21 cellular contexts compared by ENCODE assay signal in the genomic region with DNA sequence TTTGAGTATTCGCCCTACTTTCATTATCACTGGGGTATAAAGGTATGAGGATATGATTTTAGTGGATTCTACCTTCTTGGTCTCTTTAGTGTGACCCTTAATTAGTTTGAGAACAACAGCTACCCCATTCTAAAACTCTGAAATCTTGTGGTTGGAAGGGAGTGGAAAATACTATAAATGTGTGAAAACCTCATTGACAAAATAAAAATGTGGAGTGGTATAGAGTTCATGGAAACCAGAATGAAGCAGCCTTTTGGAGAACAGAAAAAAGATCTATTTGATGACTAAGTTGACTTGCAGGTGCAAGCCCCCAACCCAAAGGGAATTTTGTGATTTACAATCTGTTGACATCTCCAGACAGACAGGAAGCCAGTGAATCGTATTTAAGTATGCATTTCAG.
DNase-seq lines count a peak whose midpoint lies in the region; FAIRE-seq and TF ChIP-seq lines count a peak whose summit lies in the region.
"Had no signal": no experiment of that assay in that cellular context is flagged by ENCODE, and none has a peak within 500 bp of the region (broad histone marks: within the 10 kb centered on the region; RNA-seq: fewer than 3 reads in every experiment).

No MANE protein-coding gene starts in this region.

- TF ChIP-seq CTCF in A673 (conservative IDR thresholded peaks at IDR 0.05; ENCODE audit: low read depth, low read length) (no peak), nephron progenitor cell (IDR thresholded peaks at IDR 0.05) (no peak)

- H3K4me3 Mint-ChIP-seq in activated naive CD8-positive, alpha-beta T cell treated with anti-CD3 and anti-CD28 coated beads for 36 hours, result no peak overlapping the region
- peak overlapping the region; percentile 7 for H3K4me3 Mint-ChIP-seq in nephron progenitor cell
- H3K4me3 Mint-ChIP-seq: CD4-positive, alpha-beta T cell; IgD-negative memory B cell had no signal

- CTCF ChIA-PET in A673 (lab: Charles Lee), result no interaction called here

- no peaks in the 10 kb centered on the region for H3K27me3 ChIP-seq in A673 (replicated peaks; ENCODE audit: insufficient read depth, low read depth, low read length, poor library complexity)
- H3K27me3 ChIP-seq: BE2C had no signal

- peaks cover 16% of the 10 kb centered on the region for H3K27me3 Mint-ChIP-seq in activated naive CD8-positive, alpha-beta T cell treated with anti-CD3 and anti-CD28 coated beads for 36 hours
- H3K27me3 Mint-ChIP-seq in nephron progenitor cell (ENCODE audit: low read depth, poor library complexity), result peaks cover 15% of the 10 kb centered on the region

- no peaks in the 10 kb centered on the region for H3K36me3 ChIP-seq in A673 (ENCODE audit: insufficient read depth, low read length, poor library complexity, severe bottlenecking)
- H3K36me3 ChIP-seq: BE2C had no signal

- H3K9me3 Mint-ChIP-seq in activated naive CD8-positive, alpha-beta T cell treated with anti-CD3 and anti-CD28 coated beads for 36 hours, result no peaks in the 10 kb centered on the region
- H3K9me3 Mint-ChIP-seq in nephron progenitor cell, result peaks cover 19% of the 10 kb centered on the region
- H3K9me3 Mint-ChIP-seq: CD4-positive, alpha-beta T cell had no signal

- no peak for FAIRE-seq in GM12891 (lab: Jason Lieb, UNC)
- FAIRE-seq: HTR-8/SVneo had no signal

- no peak for TF ChIP-seq POLR2A in GM12891 (IDR thresholded peaks at IDR 0.05; ENCODE audit: low read depth, low read length)

- intact Hi-C loops in A673 (cut with micrococcal nuclease; ENCODE audit: unreplicated experiment), result no loop called here

- H3K36me3 Mint-ChIP-seq in activated naive CD8-positive, alpha-beta T cell treated with anti-CD3 and anti-CD28 coated beads for 36 hours, result no peaks in the 10 kb centered on the region
- H3K36me3 Mint-ChIP-seq in nephron progenitor cell (ENCODE audit: low read depth), result peaks cover 15% of the 10 kb centered on the region
- H3K36me3 Mint-ChIP-seq: IgD-negative memory B cell had no signal

- H3K4me3 ChIP-seq in A673 (ENCODE audit: low read depth, low read length, poor library complexity, severe bottlenecking), result no peak overlapping the region
- H3K4me3 ChIP-seq: GM23248 had no signal

- DNase-seq in NCI-H1417 (lab: John Stamatoyannopoulos, UW) (peak in 2 of 3 experiments; percentile 9 to 50), NCI-H1417 treated with DMSO at 0.1 percent for 48 hours (lab: John Stamatoyannopoulos, UW) (no peak), A673 (ENCODE audit: low spot score) (peak; percentile 6), nephron progenitor cell (peak; percentile 14), GM12891 (ENCODE audit: insufficient read length, low spot score) (no peak), activated gamma-delta T cell treated with Interleukin-2 at 50 U/mL for 16 hours (no peak), OCI-M1 (lab: John Stamatoyannopoulos, UW) (no peak)
- DNase-seq in activated naive CD8-positive, alpha-beta T cell treated with anti-CD3 and anti-CD28 coated beads for 36 hours, result peak; percentile 5
- DNase-seq: BE2C; Calu3; CD4-positive, alpha-beta T cell; DMS53; GM23248; HCEC 1CT; NCI-H2029; NCI-H510A treated with DMSO at 0.1 percent for 48 hours; SIG-M5 had no signal

- H3K27ac ChIP-seq in A673 (ENCODE audit: low read depth, low read length, poor library complexity, severe bottlenecking), result no peak overlapping the region
- H3K27ac ChIP-seq: 22Rv1, GM23248, HL-60 had no signal

- no peaks in the 10 kb centered on the region for H3K9me3 ChIP-seq in A673 (ENCODE audit: low read depth, low read length, poor library complexity, severe bottlenecking)
- H3K9me3 ChIP-seq: BE2C had no signal

- H3K4me1 ChIP-seq in A673 (ENCODE audit: insufficient read depth, low read length, poor library complexity, severe bottlenecking), result peaks cover 15% of the 10 kb centered on the region
- H3K4me1 ChIP-seq: BE2C had no signal

- peaks cover 10% of the 10 kb centered on the region for H3K4me1 Mint-ChIP-seq in activated naive CD8-positive, alpha-beta T cell treated with anti-CD3 and anti-CD28 coated beads for 36 hours
- H3K4me1 Mint-ChIP-seq in nephron progenitor cell, result peaks cover 15% of the 10 kb centered on the region
- H3K4me1 Mint-ChIP-seq: IgD-negative memory B cell had no signal

- POLR2A ChIA-PET in A673 (lab: Charles Lee; ENCODE audit: low non-redundant PET), result no interaction called here

- H3K27ac Mint-ChIP-seq in activated naive CD8-positive, alpha-beta T cell treated with anti-CD3 and anti-CD28 coated beads for 36 hours, result peak overlapping the region; percentile 72
- H3K27ac Mint-ChIP-seq in nephron progenitor cell, result peak overlapping the region; percentile 53
- H3K27ac Mint-ChIP-seq: CD4-positive, alpha-beta T cell; IgD-negative memory B cell had no signal

- BruUV-seq in A673 (replicated peaks; lab: Mats Ljungman, UMichigan), result no TSS peak

TF ChIP-seq in GM12891, 5 proteins besides CTCF, POLR2A, EP300 and RAD21:
- TF ChIP-seq POU2F2 (IDR thresholded peaks at IDR 0.05; ENCODE audit: low read depth, low read length), result no peak
- no peak for TF ChIP-seq POLR2AphosphoS5 (IDR thresholded peaks at IDR 0.05; ENCODE audit: low read depth, low read length)
- TF ChIP-seq TAF1 (IDR thresholded peaks at IDR 0.05; ENCODE audit: low read depth, low read length), result no peak
- TF ChIP-seq PAX5 (IDR thresholded peaks at IDR 0.05; ENCODE audit: insufficient read depth, low read length, severe bottlenecking), result no peak
- no peak for TF ChIP-seq SPI1 (IDR thresholded peaks at IDR 0.05; ENCODE audit: low read depth, low read length)
TF ChIP-seq in GM12891: peak in this region for 0.

Comparison
In these comparisons a context has a peak if more than half of its experiments do, and no peak if none do; other contexts are left out.
1. DNase-seq: peak in NCI-H1417 (2 of 3), A673 (single experiment), activated naive CD8-positive, alpha-beta T cell treated with anti-CD3 and anti-CD28 coated beads for 36 hours (single experiment) and nephron progenitor cell (single experiment); none in NCI-H1417 treated with DMSO at 0.1 percent for 48 hours (single experiment), GM12891 (single experiment), activated gamma-delta T cell treated with Interleukin-2 at 50 U/mL for 16 hours (single experiment) and OCI-M1 (single experiment).